ENCODE assay signal across 8 cellular contexts in the genomic region with DNA sequence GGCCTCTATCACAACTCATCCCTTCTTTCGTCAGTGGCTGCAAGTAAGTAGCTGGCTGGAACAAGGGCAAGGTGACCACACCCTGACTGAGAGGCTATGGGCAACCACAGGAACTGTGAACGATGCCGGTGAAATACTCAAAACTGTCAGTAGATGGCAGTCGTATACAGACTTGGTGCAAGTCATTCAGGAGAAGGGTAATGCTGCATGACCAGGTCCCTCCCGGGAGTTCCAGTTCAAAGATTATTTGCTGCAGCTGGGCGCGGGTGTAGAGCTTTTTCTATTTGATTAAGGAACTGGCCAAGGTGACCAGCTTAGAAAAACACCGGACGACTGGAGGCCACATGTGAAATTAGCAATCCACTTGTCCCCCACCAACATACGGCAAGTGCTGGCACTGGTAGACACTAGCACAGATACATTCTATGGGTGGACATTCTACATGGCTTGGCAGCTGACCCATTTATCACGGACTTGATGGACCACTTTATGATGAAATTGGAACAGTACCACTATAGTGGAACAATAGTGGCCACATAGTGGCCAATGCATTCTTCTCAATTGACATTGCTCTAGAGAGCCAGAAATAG.
DNase-seq lines count a peak whose midpoint lies in the region; ATAC-seq, FAIRE-seq and TF ChIP-seq lines count a peak whose summit lies in the region.

No MANE protein-coding gene starts in this region.

- peaks cover 7% of the 10 kb centered on the region for H3K4me1 Mint-ChIP-seq in MCF 10A (ENCODE audit: insufficient read depth, unreplicated experiment)

- H3K27me3 ChIP-seq in breast epithelium (no peaks in the 10 kb centered on the region), bronchial epithelial cell (ENCODE audit: control insufficient read depth, insufficient read depth, low read length) (no peaks in the 10 kb centered on the region), liver (ENCODE audit: control insufficient read depth in 4 of 4, insufficient read depth in 4 of 4, low read length in 3 of 4) (no peaks in the 10 kb centered on the region)

- H3K9me3 ChIP-seq in breast epithelium (peaks cover 0 to 25% of the 10 kb centered on the region in 2 donors), liver (ENCODE audit: control insufficient read depth in 4 of 4, low read length in 3 of 4) (no peaks in the 10 kb centered on the region)

- H3K36me3 Mint-ChIP-seq in MCF 10A (ENCODE audit: insufficient read depth, unreplicated experiment), result no peaks in the 10 kb centered on the region

- ATAC-seq in GM21723 (IDR thresholded peaks at IDR 0.05; ENCODE audit: unreplicated experiment), result peak; percentile 97

- TF ChIP-seq CTCF in MCF 10A (IDR thresholded peaks at IDR 0.05; ENCODE audit: unreplicated experiment) (peak; percentile 80), breast epithelium (IDR thresholded peaks at IDR 0.05) (peak in 1 of 3 donors; percentile 8), bronchial epithelial cell (IDR thresholded peaks at IDR 0.05; ENCODE audit: insufficient read depth, low read length, severe bottlenecking) (peak; percentile 50), liver (IDR thresholded peaks at IDR 0.05; ENCODE audit: low read depth, low read length, missing input control) (peak; percentile 85)

- no peak overlapping the region for H3K4me3 Mint-ChIP-seq in MCF 10A (ENCODE audit: unreplicated experiment)

- TF ChIP-seq RAD21 in liver (IDR thresholded peaks at IDR 0.05), result peak; percentile 86 to 93

- DNase-seq in MCF 10A (ENCODE audit: unreplicated experiment) (peak; percentile 87), breast epithelium (ENCODE audit: low spot score in 2 of 2) (no peak), HS-27A (ENCODE audit: low read depth) (peak; percentile 3), OCI-M1 (lab: John Stamatoyannopoulos, UW) (peak; percentile 96), bronchial epithelial cell (ENCODE audit: low read depth) (peak; percentile 59), NCI-H2196 treated with DMSO at 0.1 percent for 48 hours (lab: John Stamatoyannopoulos, UW; ENCODE audit: unreplicated experiment) (no peak)

- H3K4me3 ChIP-seq in breast epithelium, result no peak overlapping the region
- H3K4me3 ChIP-seq in bronchial epithelial cell (ENCODE audit: low read depth, low read length), result no peak overlapping the region
- no peak overlapping the region for H3K4me3 ChIP-seq in liver (ENCODE audit: low read depth in 1 of 3, low read length in 3 of 3)

- no peak overlapping the region for H3K9ac ChIP-seq in liver (ENCODE audit: low read depth in 1 of 2, low read length in 2 of 2)

- H3K27me3 Mint-ChIP-seq in MCF 10A (ENCODE audit: insufficient read depth, unreplicated experiment), result no peaks in the 10 kb centered on the region

- POLR2A ChIA-PET in MCF 10A (lab: Yijun Ruan, JAX), result no interaction called here

- peak; percentile 68 for FAIRE-seq in bronchial epithelial cell (lab: Jason Lieb, UNC)

- no TSS peak for BruUV-seq in MCF 10A (replicated peaks; lab: Mats Ljungman, UMichigan)

- no peak for TF ChIP-seq POLR2A in breast epithelium (IDR thresholded peaks at IDR 0.05)

- no peaks in the 10 kb centered on the region for H3K4me1 ChIP-seq in breast epithelium
- no peaks in the 10 kb centered on the region for H3K4me1 ChIP-seq in liver (ENCODE audit: control insufficient read depth in 4 of 4, insufficient read depth in 4 of 4, low read length in 3 of 4)

- H3K27ac ChIP-seq in breast epithelium, result no peak overlapping the region
- H3K27ac ChIP-seq in liver (ENCODE audit: low read depth in 1 of 2, low read length in 2 of 2), result no peak overlapping the region

- CTCF ChIA-PET in MCF 10A (lab: Yijun Ruan, JAX), result interaction anchor here (0.6 to 3.2 kb wide), 39 partner anchors 9 to 1872 kb away, joined by 3 to 28 read pairs (median 3); partner anchors contain the start of gene NDST3

- H3K36me3 ChIP-seq in breast epithelium (no peaks in the 10 kb centered on the region), bronchial epithelial cell (ENCODE audit: control insufficient read depth, insufficient read depth, low read length) (no peaks in the 10 kb centered on the region), liver (ENCODE audit: control insufficient read depth in 4 of 4, insufficient read depth in 3 of 4, low read depth in 1 of 4, low read length in 3 of 4) (no peaks in the 10 kb centered on the region)

- WGBS in liver, result 26% methylated on average over 11 of the region's 11 CpGs

- intact Hi-C loops in MCF 10A (cut with micrococcal nuclease), result loop anchor here (1.0 to 5.0 kb wide), 7 partner anchors 90 to 1866 kb away; partner anchors contain the start of gene NDST3
- intact Hi-C loops in breast epithelium (cut with DNase I; ENCODE audit: low total_unique reads), result no loop called here

- H3K27ac Mint-ChIP-seq in MCF 10A (ENCODE audit: low read depth, unreplicated experiment), result no peak overlapping the region

- H3K9me3 Mint-ChIP-seq in MCF 10A (ENCODE audit: unreplicated experiment), result no peaks in the 10 kb centered on the region

TF ChIP-seq in liver, 16 proteins besides CTCF, POLR2A, EP300 and RAD21:
- peak; percentile 43 for TF ChIP-seq HNF4A (conservative IDR thresholded peaks at IDR 0.05)
- no peak for TF ChIP-seq FOXA1 (IDR thresholded peaks at IDR 0.05)
TF ChIP-seq in liver: peak in this region for 1.

Comparison
In these comparisons a context has a peak if more than half of its experiments do, and no peak if none do; other contexts are left out.
1. DNase-seq: peak in MCF 10A (single experiment), HS-27A (single experiment), OCI-M1 (single experiment) and bronchial epithelial cell (single experiment); none in breast epithelium (0 of 2) and NCI-H2196 treated with DMSO at 0.1 percent for 48 hours (single experiment).